ENCODE assay signal across 8 cellular contexts in the genomic region with DNA sequence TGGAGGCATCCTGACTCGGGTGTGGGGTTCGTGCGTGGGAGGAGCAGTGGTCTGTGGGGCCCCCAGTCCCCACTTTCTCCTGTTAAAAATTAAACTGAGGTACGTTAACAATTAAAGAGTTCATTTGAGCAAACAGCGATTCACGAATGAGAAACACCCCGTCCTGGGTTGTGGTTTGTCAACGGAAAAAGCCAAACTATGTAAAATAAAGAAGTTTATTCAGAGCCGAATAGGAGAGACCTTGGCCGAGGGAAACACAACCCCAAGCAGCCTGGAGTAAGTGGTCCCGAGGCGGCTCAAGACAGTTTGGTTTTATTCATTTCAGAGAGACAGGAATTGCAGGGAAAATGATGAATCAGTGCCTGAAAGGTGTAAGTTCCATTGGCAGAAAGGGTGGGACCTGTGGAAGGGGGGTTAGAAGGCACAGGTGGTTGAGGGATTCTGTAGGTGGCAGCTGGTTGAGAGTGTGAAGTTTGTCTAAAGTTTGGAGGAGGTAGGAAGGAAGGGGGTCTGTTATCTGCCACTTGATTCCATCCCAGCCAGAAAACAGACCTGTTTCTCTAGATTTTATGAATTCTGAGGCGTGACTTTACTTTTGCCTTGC. TPM values are rescaled to one million over a fixed set of nuclear protein-coding genes. Genes with fewer than 3 reads are reported as not detected.
DNase-seq lines count a peak whose midpoint lies in the region; ATAC-seq, FAIRE-seq and TF ChIP-seq lines count a peak whose summit lies in the region.
"Not testable (repeated sequence)": the region's sequence is repeated elsewhere in the genome, so short reads cannot be mapped to it uniquely, and the experiment has no call there.

No MANE protein-coding gene starts in this region.

- not testable (repeated sequence) for H3K9me1 ChIP-seq in keratinocyte (ENCODE audit: control insufficient read depth, extremely low read depth, insufficient read depth, low read length)

- peaks cover 12% of the 10 kb centered on the region for H3K36me3 ChIP-seq in CD4-positive, CD25-positive, alpha-beta regulatory T cell (ENCODE audit: control insufficient read depth, insufficient read depth, low read length)
- H3K36me3 ChIP-seq in SK-N-MC (ENCODE audit: insufficient read depth, low read length) (peaks cover 34% of the 10 kb centered on the region), endodermal cell (ENCODE audit: control insufficient read depth, insufficient read depth, low read length) (peaks cover 14% of the 10 kb centered on the region)
- H3K36me3 ChIP-seq in keratinocyte (ENCODE audit: control insufficient read depth in 2 of 2, extremely low read depth in 1 of 2, insufficient read depth in 2 of 2, low read length in 2 of 2); subcutaneous abdominal adipose tissue (ENCODE audit: control insufficient read depth in 5 of 5, insufficient read depth in 5 of 5, low read length in 5 of 5): not testable (repeated sequence)

- FAIRE-seq in keratinocyte (lab: Jason Lieb, UNC): not testable (repeated sequence)

- H3K4me1 Mint-ChIP-seq in CD4-positive, CD25-positive, alpha-beta regulatory T cell: peaks cover 14 to 56% (median 35%) of the 10 kb centered on the region in 4 donors
- peaks cover 40% of the 10 kb centered on the region for H3K4me1 Mint-ChIP-seq in activated naive CD8-positive, alpha-beta T cell treated with anti-CD3 and anti-CD28 coated beads for 36 hours
- H3K4me1 Mint-ChIP-seq in endodermal cell (peaks cover 22% of the 10 kb centered on the region), neural crest cell (peaks cover 33% of the 10 kb centered on the region)

- H3K4me2 ChIP-seq in keratinocyte (ENCODE audit: control insufficient read depth, extremely low read depth, insufficient read depth, low read depth, low read length): peak overlapping the region; percentile 80

- not testable (repeated sequence) for H3K27me3 Mint-ChIP-seq in CD4-positive, CD25-positive, alpha-beta regulatory T cell; activated naive CD8-positive, alpha-beta T cell treated with anti-CD3 and anti-CD28 coated beads for 36 hours; endodermal cell (ENCODE audit: insufficient read depth); neural crest cell (ENCODE audit: low read depth)

- not testable (repeated sequence) for TF ChIP-seq CTCF in endodermal cell (conservative IDR thresholded peaks at IDR 0.05); keratinocyte (optimal IDR thresholded peaks at IDR 0.05 in 1 of 3, IDR thresholded peaks at IDR 0.05 in 1 of 3, conservative IDR thresholded peaks at IDR 0.05 in 1 of 3; ENCODE audit: extremely low read depth in 1 of 3, insufficient read depth in 2 of 3, low read length in 3 of 3); neural crest cell (conservative IDR thresholded peaks at IDR 0.05)

- H3K4me3 Mint-ChIP-seq in CD4-positive, CD25-positive, alpha-beta regulatory T cell: peak overlapping the region; percentile 76 to 98 (median 94)
- H3K4me3 Mint-ChIP-seq in activated naive CD8-positive, alpha-beta T cell treated with anti-CD3 and anti-CD28 coated beads for 36 hours: peak overlapping the region; percentile 83
- H3K4me3 Mint-ChIP-seq in endodermal cell (peak overlapping the region; percentile 92), neural crest cell (peak overlapping the region; percentile 91)

- peak overlapping the region; percentile 94 for H2AFZ ChIP-seq in keratinocyte (ENCODE audit: control insufficient read depth, low read length)

- peak overlapping the region; percentile 33 to 91 (median 78) for H3K27ac Mint-ChIP-seq in CD4-positive, CD25-positive, alpha-beta regulatory T cell
- H3K27ac Mint-ChIP-seq in activated naive CD8-positive, alpha-beta T cell treated with anti-CD3 and anti-CD28 coated beads for 36 hours: peak overlapping the region; percentile 90
- H3K27ac Mint-ChIP-seq in endodermal cell (peak overlapping the region; percentile 89), neural crest cell (ENCODE audit: unreplicated experiment) (peak overlapping the region; percentile 81)

- H3K9me3 Mint-ChIP-seq in CD4-positive, CD25-positive, alpha-beta regulatory T cell; activated naive CD8-positive, alpha-beta T cell treated with anti-CD3 and anti-CD28 coated beads for 36 hours: not testable (repeated sequence)
- H3K9me3 Mint-ChIP-seq in endodermal cell (peaks cover 54% of the 10 kb centered on the region), neural crest cell (peaks cover 14% of the 10 kb centered on the region)

- DNase-seq in CD4-positive, CD25-positive, alpha-beta regulatory T cell; SK-N-MC (ENCODE audit: low read depth, low spot score); activated naive CD8-positive, alpha-beta T cell treated with anti-CD3 and anti-CD28 coated beads for 36 hours; endodermal cell; keratinocyte (ENCODE audit: low read depth, low spot score); neural crest cell (ENCODE audit: low read depth, low spot score): not testable (repeated sequence)

- H3K36me3 Mint-ChIP-seq in CD4-positive, CD25-positive, alpha-beta regulatory T cell: peaks cover 20% of the 10 kb centered on the region
- peaks cover 38% of the 10 kb centered on the region for H3K36me3 Mint-ChIP-seq in activated naive CD8-positive, alpha-beta T cell treated with anti-CD3 and anti-CD28 coated beads for 36 hours
- H3K36me3 Mint-ChIP-seq in endodermal cell (ENCODE audit: low read depth) (peaks cover 36% of the 10 kb centered on the region), neural crest cell (ENCODE audit: low read depth) (peaks cover 51% of the 10 kb centered on the region)

- peak overlapping the region; percentile 83 for H3K9ac ChIP-seq in SK-N-MC (ENCODE audit: insufficient read length)
- peak overlapping the region; percentile 93 for H3K9ac ChIP-seq in endodermal cell (ENCODE audit: extremely low read depth, low read length, poor library complexity, severe bottlenecking)
- H3K9ac ChIP-seq in keratinocyte (ENCODE audit: control insufficient read depth, extremely low read depth, insufficient read depth, low read length): peak overlapping the region; percentile 80
- H3K9ac ChIP-seq in subcutaneous abdominal adipose tissue (ENCODE audit: low read length in 5 of 5): peak overlapping the region; percentile 75 to 93 (median 88)

- dilution Hi-C loops in keratinocyte (cut with MboI; ENCODE audit: extremely low pct_ligation_motif_present, low sequenced_read_pairs): not testable (repeated sequence)

- H3K27me3 ChIP-seq in CD4-positive, CD25-positive, alpha-beta regulatory T cell (ENCODE audit: control insufficient read depth, insufficient read depth, low read length); endodermal cell (ENCODE audit: control insufficient read depth, insufficient read depth, low read length, poor library complexity, severe bottlenecking); keratinocyte (ENCODE audit: control insufficient read depth, extremely low read depth, insufficient read depth, low read length); subcutaneous abdominal adipose tissue (ENCODE audit: control insufficient read depth in 5 of 5, insufficient read depth in 4 of 5, low read length in 5 of 5): not testable (repeated sequence)

- H3K9me3 ChIP-seq in CD4-positive, CD25-positive, alpha-beta regulatory T cell (ENCODE audit: control insufficient read depth in 2 of 2, low read length in 2 of 2): peaks cover 6 to 15% of the 10 kb centered on the region in 2 experiments
- not testable (repeated sequence) for H3K9me3 ChIP-seq in SK-N-MC (ENCODE audit: low read depth, low read length); keratinocyte (ENCODE audit: control insufficient read depth, low read depth, low read length); subcutaneous abdominal adipose tissue (ENCODE audit: control insufficient read depth in 5 of 5, low read length in 5 of 5)
- H3K9me3 ChIP-seq in endodermal cell (ENCODE audit: control insufficient read depth, low read length): peaks cover 28% of the 10 kb centered on the region

- 3 to 14% methylated on average over 12 to 13 of the region's 13 CpGs for WGBS in endodermal cell (ENCODE audit: insufficient coverage in 1 of 2, insufficient read length in 1 of 2), 2 experiments

- not testable (repeated sequence) for H4K20me1 ChIP-seq in keratinocyte (ENCODE audit: control insufficient read depth, extremely low read depth, insufficient read depth, low read length)

- ATAC-seq in CD4-positive, CD25-positive, alpha-beta regulatory T cell (ENCODE audit: low read depth in 2 of 2): not testable (repeated sequence)
- peak; percentile 11 for ATAC-seq in HG03108 (IDR thresholded peaks at IDR 0.05; ENCODE audit: unreplicated experiment)

- H3K4me1 ChIP-seq in CD4-positive, CD25-positive, alpha-beta regulatory T cell (ENCODE audit: control insufficient read depth, insufficient read depth, low read length, poor library complexity, severe bottlenecking): peaks cover 21% of the 10 kb centered on the region
- not testable (repeated sequence) for H3K4me1 ChIP-seq in endodermal cell (ENCODE audit: control insufficient read depth, insufficient read depth, low read length)
- H3K4me1 ChIP-seq in keratinocyte (ENCODE audit: control insufficient read depth, extremely low read depth, insufficient read depth, low read length): peaks cover 14% of the 10 kb centered on the region
- H3K4me1 ChIP-seq in subcutaneous abdominal adipose tissue (ENCODE audit: control insufficient read depth in 5 of 5, insufficient read depth in 5 of 5, low read length in 5 of 5): peaks cover 0 to 35% (median 22%) of the 10 kb centered on the region in 5 donors

- H3K27ac ChIP-seq in CD4-positive, CD25-positive, alpha-beta regulatory T cell (ENCODE audit: insufficient read depth, low read length, poor library complexity, severe bottlenecking): peak overlapping the region; percentile 87
- H3K27ac ChIP-seq in SK-N-MC: not testable (repeated sequence)
- H3K27ac ChIP-seq in endodermal cell (ENCODE audit: low read depth, low read length): peak overlapping the region; percentile 55
- H3K27ac ChIP-seq in keratinocyte (ENCODE audit: control insufficient read depth, insufficient read depth, low read length): peak overlapping the region; percentile 72
- peak overlapping the region; percentile 91 for H3K27ac ChIP-seq in subcutaneous abdominal adipose tissue (ENCODE audit: low read depth, low read length)

- H3K4me3 ChIP-seq in CD4-positive, CD25-positive, alpha-beta regulatory T cell (ENCODE audit: low read depth, low read length): peak overlapping the region; percentile 68
- peak overlapping the region; percentile 79 for H3K4me3 ChIP-seq in SK-N-MC
- H3K4me3 ChIP-seq in endodermal cell (ENCODE audit: low read length): peak overlapping the region; percentile 96
- H3K4me3 ChIP-seq in keratinocyte (ENCODE audit: control insufficient read depth in 2 of 3, extremely low read depth in 1 of 3, insufficient read depth in 2 of 3, low read depth in 1 of 3, low read length in 3 of 3): peak overlapping the region; percentile 78 to 98 (median 86)
- H3K4me3 ChIP-seq in subcutaneous abdominal adipose tissue (ENCODE audit: low read depth in 1 of 5, low read length in 5 of 5): peak overlapping the region; percentile 48 to 97 (median 90)

- peaks cover 46% of the 10 kb centered on the region for H3K79me2 ChIP-seq in keratinocyte (ENCODE audit: control insufficient read depth, insufficient read depth, low read length)

RNA-seq across cellular contexts. Expression of gene ZNF700, which starts 0.8 kb away (rescaled TPM):
- 17.1 TPM for total RNA-seq in CD4-positive, CD25-positive, alpha-beta regulatory T cell
- 1 to 10 TPM; 3.6 to 5.1 (median 4.3) TPM for polyA plus RNA-seq in CD4-positive, CD25-positive, alpha-beta regulatory T cell
- 10 to 100 TPM; 10.2 to 11.3 TPM for total RNA-seq in activated naive CD8-positive, alpha-beta T cell treated with anti-CD3 and anti-CD28 coated beads for 36 hours
- total RNA-seq in endodermal cell (10 to 100 TPM; 11.6 to 19.2 TPM), neural crest cell (12.5 and 12.8 TPM in 2 replicates)
- 10.0 TPM for polyA plus RNA-seq in endodermal cell (2013, experiment 1 of 2)
- 10.7 TPM for polyA plus RNA-seq in endodermal cell (2013, experiment 2 of 2)
- 3.8 to 8.5 TPM (median 4.9 TPM) in 3 replicates for polyA plus RNA-seq in keratinocyte
- polyA plus RNA-seq in keratinocyte (2011; ENCODE audit: low read depth): 2.3 TPM
- 1.6 and 3.8 TPM in 2 replicates for polyA plus RNA-seq in keratinocyte (2011; cell fraction: cytosol; rRNA removed)
- polyA plus RNA-seq in keratinocyte (2011; cell fraction: nucleus; rRNA removed): 15.7 and 17.3 TPM in 2 replicates
- 3.9 and 6.5 TPM in 2 replicates for polyA plus RNA-seq in keratinocyte (2012; ENCODE audit: low replicate concordance)
- 1.2 to 10.3 TPM (median 3.4 TPM) in 3 replicates for polyA minus RNA-seq in keratinocyte
- polyA minus RNA-seq in keratinocyte (2011; cell fraction: cytosol; rRNA and poly(A)+ RNA removed): 1.9 TPM
- polyA minus RNA-seq in keratinocyte (2011; cell fraction: nucleus; rRNA and poly(A)+ RNA removed): 6.0 and 12.5 TPM in 2 replicates

RNA-seq across cellular contexts. Expression of gene ZNF69, which starts 38.1 kb away (rescaled TPM):
- total RNA-seq in CD4-positive, CD25-positive, alpha-beta regulatory T cell: 2.0 TPM
- polyA plus RNA-seq in CD4-positive, CD25-positive, alpha-beta regulatory T cell: 1 to 10 TPM in 2 of 4 donors, under 1 TPM in 2; 0.86 to 2.6 (median 1.5) TPM
- total RNA-seq in activated naive CD8-positive, alpha-beta T cell treated with anti-CD3 and anti-CD28 coated beads for 36 hours: 1 to 10 TPM; 2.8 to 3.8 TPM
- total RNA-seq in endodermal cell (10 to 100 TPM; 24.6 to 28.8 TPM), neural crest cell (32.1 and 33.9 TPM in 2 replicates)
- 15.9 TPM for polyA plus RNA-seq in endodermal cell (2013, experiment 1 of 2)
- 15.6 TPM for polyA plus RNA-seq in endodermal cell (2013, experiment 2 of 2)
- polyA plus RNA-seq in keratinocyte: 0.56 to 0.97 TPM (median 0.84 TPM) in 3 replicates
- not detected for polyA plus RNA-seq in keratinocyte (2011; ENCODE audit: low read depth)
- 0.62 and 0.96 TPM in 2 replicates for polyA plus RNA-seq in keratinocyte (2011; cell fraction: cytosol; rRNA removed)
- 1.8 and 2.0 TPM in 2 replicates for polyA plus RNA-seq in keratinocyte (2011; cell fraction: nucleus; rRNA removed)
- 0.87 TPM in 1 of 2 replicates, not detected in the other for polyA plus RNA-seq in keratinocyte (2012; ENCODE audit: low replicate concordance)
- 0.33 to 2.4 TPM (median 1.9 TPM) in 3 replicates for polyA minus RNA-seq in keratinocyte
- polyA minus RNA-seq in keratinocyte (2011; cell fraction: cytosol; rRNA and poly(A)+ RNA removed): 1.3 TPM
- polyA minus RNA-seq in keratinocyte (2011; cell fraction: nucleus; rRNA and poly(A)+ RNA removed): 2.8 and 5.6 TPM in 2 replicates

RNA-seq across cellular contexts. Expression of gene ZNF763, which starts 39.2 kb away (rescaled TPM):
- 3.2 TPM for total RNA-seq in CD4-positive, CD25-positive, alpha-beta regulatory T cell
- polyA plus RNA-seq in CD4-positive, CD25-positive, alpha-beta regulatory T cell: 1 to 10 TPM; 1.9 to 3.0 (median 2.5) TPM
- under 1 TPM; 0.85 to 0.96 TPM for total RNA-seq in activated naive CD8-positive, alpha-beta T cell treated with anti-CD3 and anti-CD28 coated beads for 36 hours
- total RNA-seq in endodermal cell (1 to 10 TPM; 4.4 to 5.0 TPM), neural crest cell (2.9 and 4.5 TPM in 2 replicates)
- polyA plus RNA-seq in endodermal cell (2013, experiment 1 of 2): 2.4 TPM
- 2.1 TPM for polyA plus RNA-seq in endodermal cell (2013, experiment 2 of 2)
- polyA plus RNA-seq in keratinocyte: 1.2 to 2.3 TPM (median 1.3 TPM) in 3 replicates
- polyA plus RNA-seq in keratinocyte (2011; ENCODE audit: low read depth): 2.1 TPM
- 0.81 and 1.7 TPM in 2 replicates for polyA plus RNA-seq in keratinocyte (2011; cell fraction: cytosol; rRNA removed)
- polyA plus RNA-seq in keratinocyte (2011; cell fraction: nucleus; rRNA removed): 3.1 and 3.7 TPM in 2 replicates
- 1.0 and 1.5 TPM in 2 replicates for polyA plus RNA-seq in keratinocyte (2012; ENCODE audit: low replicate concordance)
- polyA minus RNA-seq in keratinocyte: 2.3 to 3.4 TPM (median 2.3 TPM) in 3 replicates
- not detected for polyA minus RNA-seq in keratinocyte (2011; cell fraction: cytosol; rRNA and poly(A)+ RNA removed)
- 2.4 and 5.0 TPM in 2 replicates for polyA minus RNA-seq in keratinocyte (2011; cell fraction: nucleus; rRNA and poly(A)+ RNA removed)
